ENCODE assay signal across 8 cellular contexts in genomic region chr15:78750974-78751601, GRCh38.
DNase-seq lines count a peak whose midpoint lies in the region; ATAC-seq and TF ChIP-seq lines count a peak whose summit lies in the region.
"Not testable (repeated sequence)": the region's sequence is repeated elsewhere in the genome, so short reads cannot be mapped to it uniquely, and the experiment has no call there.

No MANE protein-coding gene starts in this region.

- ATAC-seq in GM21723 (IDR thresholded peaks at IDR 0.05; ENCODE audit: unreplicated experiment), result peak; percentile 87

- H3K9me2 ChIP-seq in OCI-LY1 (ENCODE audit: low read depth, low read length), result not testable (repeated sequence)

- peak; percentile 71 for TF ChIP-seq CTCF in OCI-LY1 (IDR thresholded peaks at IDR 0.05; ENCODE audit: low read length)

- not testable (repeated sequence) for H3K36me3 ChIP-seq in OCI-LY1 (ENCODE audit: insufficient read depth, low read length)

- H3K4me3 ChIP-seq in OCI-LY1 (ENCODE audit: low read depth, low read length, poor library complexity, severe bottlenecking), result not testable (repeated sequence)

- H3K27me3 ChIP-seq in OCI-LY1 (ENCODE audit: insufficient read depth, low read length), result not testable (repeated sequence)

- not testable (repeated sequence) for H3K4me1 ChIP-seq in OCI-LY1 (ENCODE audit: insufficient read depth, low read length, severe bottlenecking)

- H4K20me1 ChIP-seq in OCI-LY1 (ENCODE audit: insufficient read depth, low read length), result not testable (repeated sequence)

- H3K27ac ChIP-seq in OCI-LY1 (ENCODE audit: low read depth, low read length, poor library complexity, severe bottlenecking), result not testable (repeated sequence)

- H3K9ac ChIP-seq in OCI-LY1 (ENCODE audit: low read length), result not testable (repeated sequence)

- H3F3A ChIP-seq in OCI-LY1 (ENCODE audit: insufficient read depth, low read length), result not testable (repeated sequence)

- H2AFZ ChIP-seq in OCI-LY1 (ENCODE audit: low read length), result not testable (repeated sequence)

- not testable (repeated sequence) for H3K4me2 ChIP-seq in OCI-LY1 (ENCODE audit: low read length)

- not testable (repeated sequence) for H3K79me2 ChIP-seq in OCI-LY1 (ENCODE audit: insufficient read depth, low read length)

- DNase-seq in DMS114 treated with DMSO at 0.1 percent for 48 hours (lab: John Stamatoyannopoulos, UW; ENCODE audit: unreplicated experiment) (peak; percentile 78), HuH-7.5 (ENCODE audit: low spot score) (peak; percentile 88), activated T-cell treated with anti-CD3 and anti-CD28 coated beads for 1 hour (ENCODE audit: low read depth) (peak; percentile 90), epidermal melanocyte (ENCODE audit: insufficient read length, low spot score) (peak; percentile 77), mucosa of gallbladder (ENCODE audit: low spot score) (peak; percentile 90)
- DNase-seq in stimulated activated CD8-positive, alpha-beta memory T cell treated with anti-CD3 and anti-CD28 coated beads, Interleukin-4, amount 100 ng/mL, for 1 hour (ENCODE audit: low read depth in 2 of 2, low spot score in 1 of 2), result peak; percentile 72 to 79

- not testable (repeated sequence) for H3K9me3 ChIP-seq in OCI-LY1 (ENCODE audit: low read length)
